Comparison of ENCODE assay signal across 8 cellular contexts in the genomic region with DNA sequence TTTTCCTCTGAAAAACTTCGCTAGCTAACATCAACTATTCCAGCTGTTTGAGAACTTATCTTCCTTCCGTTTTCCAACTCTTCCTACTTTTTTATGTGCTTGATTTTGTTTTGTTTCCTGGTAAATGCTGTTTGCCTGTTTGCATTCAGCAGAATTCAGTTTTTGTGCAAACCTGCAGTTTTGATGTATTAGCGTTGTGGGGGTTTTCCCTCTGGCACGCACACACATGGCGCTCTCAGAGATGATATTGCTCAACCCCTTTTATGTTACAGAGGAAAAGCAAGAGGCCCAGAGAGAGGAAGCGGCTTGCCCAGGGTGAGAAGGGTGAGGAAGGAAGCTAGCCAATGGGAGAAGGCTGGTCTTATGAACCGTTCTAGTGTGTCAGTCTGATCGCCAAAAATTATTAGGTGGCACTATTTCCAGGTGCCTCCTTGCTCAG. TPM values are rescaled to one million over a fixed set of nuclear protein-coding genes. Genes with fewer than 3 reads are reported as not detected.
A peak's percentile ranks its signal among the peaks of the same experiment; 100 is the strongest.
DNase-seq lines count a peak whose midpoint lies in the region; ATAC-seq and TF ChIP-seq lines count a peak whose summit lies in the region.

No MANE protein-coding gene starts in this region.

- DNase-seq in CD4-positive, alpha-beta T cell: peak in 8 of 10 experiments; percentile 9 to 39 (median 24)
- DNase-seq in T-helper 22 cell (ENCODE audit: low read depth): peak; percentile 38
- DNase-seq in cardiac fibroblast (ENCODE audit: low read depth in 2 of 2): peak; percentile 88 to 93
- no peak for DNase-seq in kidney epithelial cell (ENCODE audit: low read depth)
- DNase-seq in stimulated activated CD4-positive, alpha-beta T cell treated with anti-CD3 and anti-CD28 coated beads, Interleukin-1b, Interleukin-23, amount 100 ng/mL, for 4 hours (ENCODE audit: low read depth in 2 of 2): peak; percentile 25 to 27
- no peak for DNase-seq in NCI-H2171 treated with DMSO at 0.1 percent for 48 hours (lab: John Stamatoyannopoulos, UW)

- no peak overlapping the region for H3K4me3 ChIP-seq in KMS-11 (IDR thresholded peaks at IDR 0.05; ENCODE audit: insufficient read depth, low read depth, low read length)
- H3K4me3 ChIP-seq in cardiac fibroblast (replicated peaks in 1 of 2; ENCODE audit: low read depth in 2 of 2, low read length in 2 of 2): peak overlapping the region; percentile 97 to 98
- H3K4me3 ChIP-seq in kidney epithelial cell (ENCODE audit: low read depth, low read length): peak overlapping the region; percentile 64

- H3K79me2 ChIP-seq in KMS-11 (ENCODE audit: insufficient read depth, low read depth): peaks cover 29% of the 10 kb centered on the region

- peak overlapping the region; percentile 97 for H3K27ac Mint-ChIP-seq in CD4-positive, alpha-beta T cell

- CTCF ChIA-PET in CD4-positive, alpha-beta T cell (lab: Charles Lee): interaction anchor here (1.1 to 1.7 kb wide), 2 partner anchors 10 to 17 kb away, joined by 3 to 5 read pairs; no protein-coding TSS in a partner anchor

- TF ChIP-seq CTCF in CD4-positive, alpha-beta T cell (IDR thresholded peaks at IDR 0.05): no peak
- TF ChIP-seq CTCF in KMS-11 (conservative IDR thresholded peaks at IDR 0.05; ENCODE audit: low read depth, low read length) (no peak), cardiac fibroblast (IDR thresholded peaks at IDR 0.05; ENCODE audit: low read depth, low read length) (no peak), kidney epithelial cell (IDR thresholded peaks at IDR 0.05; ENCODE audit: insufficient read depth, low read length, poor library complexity, severe bottlenecking) (no peak)

- H3K27me3 Mint-ChIP-seq in CD4-positive, alpha-beta T cell: no peaks in the 10 kb centered on the region

- H3K36me3 ChIP-seq in KMS-11 (ENCODE audit: insufficient read depth) (no peaks in the 10 kb centered on the region), kidney epithelial cell (ENCODE audit: control insufficient read depth, insufficient read depth, low read length) (no peaks in the 10 kb centered on the region)

- POLR2A ChIA-PET in CD4-positive, alpha-beta T cell (lab: Charles Lee): interaction anchor here (0.6 to 3.5 kb wide), 15 partner anchors 7 to 344 kb away, joined by 3 to 24 read pairs (median 5); no protein-coding TSS in a partner anchor

- peak overlapping the region; percentile 21 for H3K27ac ChIP-seq in CD4-positive, alpha-beta T cell (ENCODE audit: low read depth, low read length)
- H3K27ac ChIP-seq in KMS-11: peak overlapping the region; percentile 89

- peaks cover 39% of the 10 kb centered on the region for H3K36me3 Mint-ChIP-seq in CD4-positive, alpha-beta T cell (ENCODE audit: low read depth)

- H3K4me3 Mint-ChIP-seq in CD4-positive, alpha-beta T cell: peak overlapping the region; percentile 91

- H3K9me3 ChIP-seq in CD4-positive, alpha-beta T cell (ENCODE audit: control insufficient read depth, low read length): no peaks in the 10 kb centered on the region

- peaks cover 26% of the 10 kb centered on the region for H3K4me1 ChIP-seq in KMS-11 (ENCODE audit: low read depth, poor library complexity, severe bottlenecking)

- peak; percentile 50 for ATAC-seq in CD4-positive, alpha-beta T cell (ENCODE audit: poor library complexity)
- ATAC-seq in GM21447 (IDR thresholded peaks at IDR 0.05; ENCODE audit: unreplicated experiment): peak; percentile 29

- H3K4me1 Mint-ChIP-seq in CD4-positive, alpha-beta T cell (ENCODE audit: low read depth): peaks cover 66% of the 10 kb centered on the region

- no peaks in the 10 kb centered on the region for H4K20me1 ChIP-seq in KMS-11 (ENCODE audit: insufficient read depth)

- H3K9me3 Mint-ChIP-seq in CD4-positive, alpha-beta T cell: no peaks in the 10 kb centered on the region

- H3K9ac ChIP-seq in KMS-11: peak overlapping the region; percentile 91

- intact Hi-C loops in CD4-positive, alpha-beta T cell (cut with DNase I, micrococcal nuclease): loop anchor here in 1 of 2 experiments (2.0 to 10.0 kb wide), 2 partner anchors 29 to 507 kb away; no protein-coding TSS in a partner anchor

- peak overlapping the region; percentile 60; the same call in 1 of the 2 replicates for H3K4me2 ChIP-seq in KMS-11

- H2AFZ ChIP-seq in KMS-11 (ENCODE audit: low read depth): peak overlapping the region; percentile 64

- H3K27me3 ChIP-seq in CD4-positive, alpha-beta T cell (ENCODE audit: control insufficient read depth, insufficient read depth, low read length): no peaks in the 10 kb centered on the region
- no peaks in the 10 kb centered on the region for H3K27me3 ChIP-seq in KMS-11 (ENCODE audit: insufficient read depth, low read depth)
- no peaks in the 10 kb centered on the region for H3K27me3 ChIP-seq in kidney epithelial cell (ENCODE audit: control insufficient read depth, insufficient read depth, low read length)

RNA-seq across cellular contexts. Expression of a gene that starts 0.7 kb away (rescaled TPM):
- total RNA-seq in CD4-positive, alpha-beta T cell: 10 to 100 TPM; 28.5 to 32.6 TPM
- 84.8 and 109 TPM in 2 replicates for total RNA-seq in kidney epithelial cell

Comparison
In these comparisons a context has a peak if more than half of its experiments do, and no peak if none do; other contexts are left out.
1. DNase-seq: peak in CD4-positive, alpha-beta T cell (8 of 10), T-helper 22 cell (single experiment), cardiac fibroblast (2 of 2) and stimulated activated CD4-positive, alpha-beta T cell treated with anti-CD3 and anti-CD28 coated beads, Interleukin-1b, Interleukin-23, amount 100 ng/mL, for 4 hours (2 of 2); none in kidney epithelial cell (single experiment) and NCI-H2171 treated with DMSO at 0.1 percent for 48 hours (single experiment).